ENCODE assay signal across 2 cellular contexts in the genomic region with DNA sequence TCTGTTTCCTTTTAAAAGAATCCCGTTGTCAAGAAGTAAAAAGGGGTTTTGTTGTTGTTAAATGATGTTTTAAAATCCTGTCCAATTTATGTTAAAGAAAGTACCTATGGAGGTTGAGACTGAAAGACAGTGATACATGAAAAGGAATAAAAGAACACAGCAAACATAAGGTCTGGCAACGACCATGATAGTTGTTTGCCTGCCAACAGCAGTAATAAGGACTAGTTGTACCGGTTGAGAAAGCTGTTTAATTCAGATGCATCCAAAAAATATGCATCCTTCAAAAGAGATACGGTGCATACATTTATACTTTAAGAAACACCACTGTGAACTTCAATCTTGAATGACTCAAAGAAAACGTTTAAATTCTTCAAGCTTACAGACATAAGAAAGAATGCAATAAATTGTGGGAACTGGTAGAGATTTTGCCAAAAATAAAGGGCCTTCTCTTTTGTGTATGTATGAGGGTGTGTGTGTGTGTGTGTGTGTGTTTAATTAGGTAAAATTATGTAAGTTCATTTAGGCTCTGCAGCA.
TF ChIP-seq lines count a peak whose summit lies in the region.

No MANE protein-coding gene starts in this region.

TF ChIP-seq in GM23338, 12 proteins besides CTCF, POLR2A, EP300 and RAD21 (continued from another document):
- TF ChIP-seq, protein P1, sequence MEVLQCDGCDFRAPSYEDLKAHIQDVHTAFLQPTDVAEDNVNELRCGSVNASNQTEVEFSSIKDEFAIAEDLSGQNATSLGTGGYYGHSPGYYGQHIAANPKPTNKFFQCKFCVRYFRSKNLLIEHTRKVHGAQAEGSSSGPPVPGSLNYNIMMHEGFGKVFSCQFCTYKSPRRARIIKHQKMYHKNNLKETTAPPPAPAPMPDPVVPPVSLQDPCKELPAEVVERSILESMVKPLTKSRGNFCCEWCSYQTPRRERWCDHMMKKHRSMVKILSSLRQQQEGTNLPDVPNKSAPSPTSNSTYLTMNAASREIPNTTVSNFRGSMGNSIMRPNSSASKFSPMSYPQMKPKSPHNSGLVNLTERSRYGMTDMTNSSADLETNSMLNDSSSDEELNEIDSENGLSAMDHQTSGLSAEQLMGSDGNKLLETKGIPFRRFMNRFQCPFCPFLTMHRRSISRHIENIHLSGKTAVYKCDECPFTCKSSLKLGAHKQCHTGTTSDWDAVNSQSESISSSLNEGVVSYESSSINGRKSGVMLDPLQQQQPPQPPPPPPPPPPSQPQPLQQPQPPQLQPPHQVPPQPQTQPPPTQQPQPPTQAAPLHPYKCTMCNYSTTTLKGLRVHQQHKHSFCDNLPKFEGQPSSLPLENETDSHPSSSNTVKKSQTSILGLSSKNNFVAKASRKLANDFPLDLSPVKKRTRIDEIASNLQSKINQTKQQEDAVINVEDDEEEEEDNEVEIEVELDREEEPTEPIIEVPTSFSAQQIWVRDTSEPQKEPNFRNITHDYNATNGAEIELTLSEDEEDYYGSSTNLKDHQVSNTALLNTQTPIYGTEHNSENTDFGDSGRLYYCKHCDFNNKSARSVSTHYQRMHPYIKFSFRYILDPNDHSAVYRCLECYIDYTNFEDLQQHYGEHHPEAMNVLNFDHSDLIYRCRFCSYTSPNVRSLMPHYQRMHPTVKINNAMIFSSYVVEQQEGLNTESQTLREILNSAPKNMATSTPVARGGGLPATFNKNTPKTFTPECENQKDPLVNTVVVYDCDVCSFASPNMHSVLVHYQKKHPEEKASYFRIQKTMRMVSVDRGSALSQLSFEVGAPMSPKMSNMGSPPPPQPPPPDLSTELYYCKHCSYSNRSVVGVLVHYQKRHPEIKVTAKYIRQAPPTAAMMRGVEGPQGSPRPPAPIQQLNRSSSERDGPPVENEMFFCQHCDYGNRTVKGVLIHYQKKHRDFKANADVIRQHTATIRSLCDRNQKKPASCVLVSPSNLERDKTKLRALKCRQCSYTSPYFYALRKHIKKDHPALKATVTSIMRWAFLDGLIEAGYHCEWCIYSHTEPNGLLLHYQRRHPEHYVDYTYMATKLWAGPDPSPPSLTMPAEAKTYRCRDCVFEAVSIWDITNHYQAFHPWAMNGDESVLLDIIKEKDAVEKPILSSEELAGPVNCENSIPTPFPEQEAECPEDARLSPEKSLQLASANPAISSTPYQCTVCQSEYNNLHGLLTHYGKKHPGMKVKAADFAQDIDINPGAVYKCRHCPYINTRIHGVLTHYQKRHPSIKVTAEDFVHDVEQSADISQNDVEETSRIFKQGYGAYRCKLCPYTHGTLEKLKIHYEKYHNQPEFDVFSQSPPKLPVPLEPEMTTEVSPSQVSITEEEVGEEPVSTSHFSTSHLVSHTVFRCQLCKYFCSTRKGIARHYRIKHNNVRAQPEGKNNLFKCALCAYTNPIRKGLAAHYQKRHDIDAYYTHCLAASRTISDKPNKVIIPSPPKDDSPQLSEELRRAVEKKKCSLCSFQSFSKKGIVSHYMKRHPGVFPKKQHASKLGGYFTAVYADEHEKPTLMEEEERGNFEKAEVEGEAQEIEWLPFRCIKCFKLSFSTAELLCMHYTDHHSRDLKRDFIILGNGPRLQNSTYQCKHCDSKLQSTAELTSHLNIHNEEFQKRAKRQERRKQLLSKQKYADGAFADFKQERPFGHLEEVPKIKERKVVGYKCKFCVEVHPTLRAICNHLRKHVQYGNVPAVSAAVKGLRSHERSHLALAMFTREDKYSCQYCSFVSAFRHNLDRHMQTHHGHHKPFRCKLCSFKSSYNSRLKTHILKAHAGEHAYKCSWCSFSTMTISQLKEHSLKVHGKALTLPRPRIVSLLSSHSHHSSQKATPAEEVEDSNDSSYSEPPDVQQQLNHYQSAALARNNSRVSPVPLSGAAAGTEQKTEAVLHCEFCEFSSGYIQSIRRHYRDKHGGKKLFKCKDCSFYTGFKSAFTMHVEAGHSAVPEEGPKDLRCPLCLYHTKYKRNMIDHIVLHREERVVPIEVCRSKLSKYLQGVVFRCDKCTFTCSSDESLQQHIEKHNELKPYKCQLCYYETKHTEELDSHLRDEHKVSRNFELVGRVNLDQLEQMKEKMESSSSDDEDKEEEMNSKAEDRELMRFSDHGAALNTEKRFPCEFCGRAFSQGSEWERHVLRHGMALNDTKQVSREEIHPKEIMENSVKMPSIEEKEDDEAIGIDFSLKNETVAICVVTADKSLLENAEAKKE (CRISPR knock-in tag; IDR thresholded peaks at IDR 0.05), result no peak
TF ChIP-seq in GM23338: peak in this region for 0.

TF ChIP-seq in WTC11, 78 proteins besides CTCF, POLR2A, EP300 and RAD21 (continued from another document):
- TF ChIP-seq, protein P2, sequence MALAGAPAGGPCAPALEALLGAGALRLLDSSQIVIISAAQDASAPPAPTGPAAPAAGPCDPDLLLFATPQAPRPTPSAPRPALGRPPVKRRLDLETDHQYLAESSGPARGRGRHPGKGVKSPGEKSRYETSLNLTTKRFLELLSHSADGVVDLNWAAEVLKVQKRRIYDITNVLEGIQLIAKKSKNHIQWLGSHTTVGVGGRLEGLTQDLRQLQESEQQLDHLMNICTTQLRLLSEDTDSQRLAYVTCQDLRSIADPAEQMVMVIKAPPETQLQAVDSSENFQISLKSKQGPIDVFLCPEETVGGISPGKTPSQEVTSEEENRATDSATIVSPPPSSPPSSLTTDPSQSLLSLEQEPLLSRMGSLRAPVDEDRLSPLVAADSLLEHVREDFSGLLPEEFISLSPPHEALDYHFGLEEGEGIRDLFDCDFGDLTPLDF (CRISPR knock-in tag; IDR thresholded peaks at IDR 0.05), result no peak
- TF ChIP-seq ZNF423 (CRISPR knock-in tag; IDR thresholded peaks at IDR 0.05) (no peak), TEAD4 (CRISPR knock-in tag; IDR thresholded peaks at IDR 0.05) (no peak), PRRX2 (CRISPR knock-in tag; IDR thresholded peaks at IDR 0.05) (no peak)
